Comparison of ENCODE assay signal across 19 cellular contexts in the genomic region with DNA sequence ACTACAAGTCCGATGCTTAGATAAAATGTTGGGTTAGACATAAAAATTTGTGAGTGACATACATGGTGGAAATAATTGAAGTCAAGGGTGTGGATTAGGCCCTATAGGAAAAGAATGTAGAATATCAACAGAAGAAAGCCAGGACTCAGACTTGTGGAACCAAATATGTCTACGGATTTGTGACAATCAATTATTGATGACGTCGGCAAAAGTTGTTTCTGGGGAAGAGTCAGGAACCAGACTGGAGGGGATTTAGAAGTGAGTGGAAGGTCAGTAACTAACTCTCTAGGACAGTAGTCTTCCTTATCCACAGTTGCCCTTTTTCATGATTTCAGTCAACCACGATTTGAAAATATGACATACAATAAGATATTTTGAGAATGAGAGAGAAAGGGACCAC.
A peak's percentile ranks its signal among the peaks of the same experiment; 100 is the strongest.
DNase-seq lines count a peak whose midpoint lies in the region; ATAC-seq, FAIRE-seq and TF ChIP-seq lines count a peak whose summit lies in the region.
"Had no signal": no experiment of that assay in that cellular context is flagged by ENCODE, and none has a peak within 500 bp of the region (broad histone marks: within the 10 kb centered on the region; RNA-seq: fewer than 3 reads in every experiment).

No MANE protein-coding gene starts in this region.

- POLR2A ChIA-PET in HepG2 (lab: Yijun Ruan, JAX) = no interaction called here
- POLR2A ChIA-PET in H1 (lab: Charles Lee; ENCODE audit: partially characterized antibody) = no interaction called here

- TF ChIP-seq EP300 in HepG2 (IDR thresholded peaks at IDR 0.05; ENCODE audit: low read depth in 2 of 2, low read length in 2 of 2) (no peak), HepG2 (CRISPR knock-in tag; IDR thresholded peaks at IDR 0.05; ENCODE audit: borderline replicate concordance) (no peak), H1 (IDR thresholded peaks at IDR 0.05; ENCODE audit: borderline replicate concordance in 1 of 2, low read depth in 2 of 2, low read length in 2 of 2) (no peak)

- H3K36me3 ChIP-seq in HepG2 (replicated peaks in 1 of 2; ENCODE audit: control insufficient read depth in 1 of 2, insufficient read depth in 2 of 2, low read length in 2 of 2) = no peaks in the 10 kb centered on the region
- H3K36me3 ChIP-seq in right lobe of liver = no peaks in the 10 kb centered on the region
- no peaks in the 10 kb centered on the region for H3K36me3 ChIP-seq in astrocyte (ENCODE audit: insufficient read depth, low read length)
- no peaks in the 10 kb centered on the region for H3K36me3 ChIP-seq in H1 (ENCODE audit: control insufficient read depth in 2 of 4, insufficient read depth in 4 of 4, low read length in 3 of 4)

- H3K9me3 ChIP-seq in HepG2 (ENCODE audit: low read length) = no peaks in the 10 kb centered on the region
- H3K9me3 ChIP-seq in right lobe of liver = no peaks in the 10 kb centered on the region
- H3K9me3 ChIP-seq in astrocyte (ENCODE audit: insufficient read depth, low read depth, low read length) = no peaks in the 10 kb centered on the region
- no peaks in the 10 kb centered on the region for H3K9me3 ChIP-seq in H1 (ENCODE audit: insufficient read depth in 2 of 2, low read depth in 1 of 2, low read length in 1 of 2)

- H3K18ac ChIP-seq in H1 (ENCODE audit: extremely low read depth, low read length) = no peak overlapping the region

- H3K23me2 ChIP-seq in H1 (ENCODE audit: low read depth, low read length) = no peaks in the 10 kb centered on the region

- no peak overlapping the region for H4K91ac ChIP-seq in H1 (replicated peaks; ENCODE audit: insufficient read length, low read length)

- no peak for FAIRE-seq in HepG2 (lab: Jason Lieb, UNC)
- no peak for FAIRE-seq in astrocyte (lab: Jason Lieb, UNC)
- no peak for FAIRE-seq in H1 (lab: Jason Lieb, UNC)
- FAIRE-seq: GM12891 had no signal

- H3K4me2 ChIP-seq in HepG2 (ENCODE audit: low read depth, low read length) (no peak overlapping the region), astrocyte (ENCODE audit: low read length) (no peak overlapping the region), H1 (ENCODE audit: insufficient read depth in 1 of 2, low read depth in 2 of 2, low read length in 2 of 2) (no peak overlapping the region)

- no peak overlapping the region for H2BK12ac ChIP-seq in H1 (ENCODE audit: low read depth, low read length)

- no peak overlapping the region for H3K23ac ChIP-seq in H1 (ENCODE audit: insufficient read length)

- H4K8ac ChIP-seq in H1 (ENCODE audit: extremely low read depth, insufficient read depth, low read length) = no peak overlapping the region

- H3K4me1 ChIP-seq in HepG2 (ENCODE audit: insufficient read depth, low read length) = no peaks in the 10 kb centered on the region
- no peaks in the 10 kb centered on the region for H3K4me1 ChIP-seq in right lobe of liver
- H3K4me1 ChIP-seq in astrocyte (ENCODE audit: insufficient read depth, low read length) = peaks cover 16% of the 10 kb centered on the region
- H3K4me1 ChIP-seq in H1 (replicated peaks in 1 of 4; ENCODE audit: control insufficient read depth in 3 of 4, insufficient read depth in 4 of 4, low read length in 3 of 4) = no peaks in the 10 kb centered on the region

- H3K27me3 ChIP-seq in HepG2 (ENCODE audit: control insufficient read depth in 1 of 2, insufficient read depth in 2 of 2, low read length in 2 of 2) = no peaks in the 10 kb centered on the region
- H3K27me3 ChIP-seq in right lobe of liver = no peaks in the 10 kb centered on the region
- H3K27me3 ChIP-seq in astrocyte (ENCODE audit: insufficient read depth, low read length) = no peaks in the 10 kb centered on the region
- peaks cover 0 to 2% (median 0%) of the 10 kb centered on the region in 4 experiments; a peak in 1 of 7 replicates for H3K27me3 ChIP-seq in H1 (replicated peaks in 1 of 4; ENCODE audit: control insufficient read depth in 3 of 4, extremely low read depth in 1 of 4, insufficient read depth in 3 of 4, low read length in 3 of 4)

- H3K4me3 ChIP-seq in HepG2 (replicated peaks in 1 of 3; ENCODE audit: insufficient read depth in 1 of 3, low read depth in 2 of 3, low read length in 3 of 3) = no peak overlapping the region
- no peak overlapping the region for H3K4me3 ChIP-seq in right lobe of liver
- H3K4me3 ChIP-seq in astrocyte (ENCODE audit: insufficient read depth, low read depth, low read length) = no peak overlapping the region
- no peak overlapping the region for H3K4me3 ChIP-seq in H1 (ENCODE audit: extremely low read depth in 1 of 4, insufficient read depth in 2 of 4, low read depth in 3 of 4, low read length in 4 of 4)
- H3K4me3 ChIP-seq: GM23248 had no signal

- H3K4me1 Mint-ChIP-seq in astrocyte (ENCODE audit: low read depth, unreplicated experiment) = peaks cover 16% of the 10 kb centered on the region
- H3K4me1 Mint-ChIP-seq: H9 had no signal

- CTCF ChIA-PET in HepG2 (lab: Yijun Ruan, JAX; ENCODE audit: low intra/inter-chr PET ratio, low total read pairs) = no interaction called here
- CTCF ChIA-PET in H1 (lab: Charles Lee; ENCODE audit: partially characterized antibody) = interaction anchor here (0.7 kb wide), 1 partner anchor 18 kb away, joined by 6 read pairs; no protein-coding TSS in a partner anchor

- intact Hi-C loops in HepG2 (cut with micrococcal nuclease; ENCODE audit: unreplicated experiment) (no loop called here), right lobe of liver (cut with DNase I) (no loop called here)

- no peak overlapping the region for H3K56ac ChIP-seq in H1 (replicated peaks; ENCODE audit: insufficient read length, low read depth, low read length)

- no peak for TF ChIP-seq POLR2A in HepG2 (IDR thresholded peaks at IDR 0.05; ENCODE audit: insufficient read depth in 1 of 2, low read depth in 2 of 2, low read length in 2 of 2)
- TF ChIP-seq POLR2A in right lobe of liver (IDR thresholded peaks at IDR 0.05) = no peak
- TF ChIP-seq POLR2A in H1 (IDR thresholded peaks at IDR 0.05; ENCODE audit: control extremely low read depth in 1 of 2, low read depth in 2 of 2, low read length in 2 of 2) = no peak

- H2BK120ac ChIP-seq in H1 (replicated peaks; ENCODE audit: low read depth, low read length) = no peak overlapping the region

- TF ChIP-seq RAD21 in HepG2 (CRISPR knock-in tag; IDR thresholded peaks at IDR 0.05) (no peak), H1 (IDR thresholded peaks at IDR 0.05 in 1 of 2, conservative IDR thresholded peaks at IDR 0.05 in 1 of 2; ENCODE audit: low read depth in 2 of 2, low read length in 2 of 2) (no peak)

- no peak overlapping the region for H2AK5ac ChIP-seq in H1 (ENCODE audit: low read depth, low read length)

- no peak overlapping the region for H3K9ac ChIP-seq in HepG2 (ENCODE audit: insufficient read depth, low read depth, low read length)
- no peak overlapping the region for H3K9ac ChIP-seq in astrocyte (ENCODE audit: low read length)
- H3K9ac ChIP-seq in H1 (replicated peaks in 1 of 4; ENCODE audit: extremely low read depth in 1 of 4, low read depth in 3 of 4, low read length in 3 of 4) = no peak overlapping the region
- H3K9ac ChIP-seq: GM23248 had no signal

- H3K79me2 ChIP-seq in HepG2 (ENCODE audit: insufficient read depth, low read length) (no peaks in the 10 kb centered on the region), astrocyte (ENCODE audit: insufficient read depth, low read length) (no peaks in the 10 kb centered on the region), H1 (ENCODE audit: control insufficient read depth in 1 of 2, insufficient read depth in 2 of 2, low read length in 2 of 2) (no peaks in the 10 kb centered on the region)

- H4K5ac ChIP-seq in H1 (ENCODE audit: insufficient read length, low read depth, low read length) = no peak overlapping the region

- H2BK5ac ChIP-seq in H1 (ENCODE audit: low read depth, low read length) = no peak overlapping the region

- H2BK15ac ChIP-seq in H1 (ENCODE audit: low read length) = no peak overlapping the region

- H3K4me3 Mint-ChIP-seq in astrocyte (ENCODE audit: unreplicated experiment) = no peak overlapping the region
- H3K4me3 Mint-ChIP-seq: H9 had no signal

- no peak overlapping the region for H2BK20ac ChIP-seq in H1 (ENCODE audit: low read length)

- TF ChIP-seq CTCF in HepG2 (CRISPR knock-in tag; IDR thresholded peaks at IDR 0.05) (no peak), right lobe of liver (IDR thresholded peaks at IDR 0.05) (no peak), astrocyte (IDR thresholded peaks at IDR 0.05; ENCODE audit: insufficient read depth, low read depth, low read length) (no peak), H1 (IDR thresholded peaks at IDR 0.05; ENCODE audit: control extremely low read depth in 1 of 3, insufficient read depth in 1 of 3, low read depth in 1 of 3, low read length in 3 of 3) (no peak)

- H3K27ac Mint-ChIP-seq in astrocyte (ENCODE audit: unreplicated experiment) = peak overlapping the region; percentile 1
- H3K27ac Mint-ChIP-seq: H9 had no signal

- no peak for DNase-seq in HepG2 (ENCODE audit: low spot score)
- DNase-seq in right lobe of liver = no peak
- DNase-seq in astrocyte (ENCODE audit: low read depth) = no peak
- no peak for DNase-seq in H1 (ENCODE audit: low read depth in 1 of 2, low spot score in 2 of 2)
- no peak for DNase-seq in NCI-H1930 (lab: John Stamatoyannopoulos, UW)
- no peak for DNase-seq in activated CD8-positive, alpha-beta memory T cell treated with anti-CD3 and anti-CD28 coated beads for 24 hours
- DNase-seq in NCI-H2171 (lab: John Stamatoyannopoulos, UW) = no peak
- DNase-seq: 8988T, C1 segment of cervical spinal cord, Calu3, COR-L47, DMS53, DMS79 treated with DMSO at 0.1 percent for 48 hours, GF-D8, GM23248, H9 had no signal

- WGBS in HepG2 (ENCODE audit: low lambda C conversion rate) = 71% methylated on average over 5 of the region's 5 CpGs
- 67% methylated on average over 3 of the region's 5 CpGs for WGBS in right lobe of liver (ENCODE audit: insufficient coverage, low coverage, low lambda C conversion rate, missing lambda C conversion rate)
- WGBS in H1 (ENCODE audit: extremely low coverage in 1 of 2, insufficient coverage in 1 of 2, insufficient read length in 1 of 2, insufficient replicate concordance in 2 of 2, low coverage in 1 of 2, low lambda C conversion rate in 2 of 2, missing lambda C conversion rate in 1 of 2), 2 experiments = 90% methylated on average over 5 of the region's 5 CpGs; no CpG with 5 or more reads in 1 of the 2 experiments

- H3K79me1 ChIP-seq in H1 (ENCODE audit: low read depth, low read length) = no peaks in the 10 kb centered on the region

- H3K9me3 Mint-ChIP-seq in astrocyte (ENCODE audit: unreplicated experiment) = peaks cover 2% of the 10 kb centered on the region
- H3K9me3 Mint-ChIP-seq: H9 had no signal

- H3K36me3 Mint-ChIP-seq in astrocyte (ENCODE audit: low read depth, unreplicated experiment) = no peaks in the 10 kb centered on the region
- H3K36me3 Mint-ChIP-seq: CD4-positive, alpha-beta memory T cell had no signal

- H3K4ac ChIP-seq in H1 (replicated peaks; ENCODE audit: insufficient read length, low read depth, low read length) = no peak overlapping the region

- in situ Hi-C loops in HepG2 (cut with HindIII; ENCODE audit: extremely low pct_ligation_motif_present, low pct_unique_long_range_greater_than_20kb) = no loop called here

- H2AFZ ChIP-seq in HepG2 (ENCODE audit: low read length) (no peak overlapping the region), astrocyte (ENCODE audit: low read depth, low read length) (no peak overlapping the region), H1 (ENCODE audit: low read length) (no peak overlapping the region)

- peaks cover 7% of the 10 kb centered on the region for H3K27me3 Mint-ChIP-seq in astrocyte (ENCODE audit: low read depth, unreplicated experiment)
- H3K27me3 Mint-ChIP-seq: CD4-positive, alpha-beta memory T cell had no signal

- H4K20me1 ChIP-seq in HepG2 (ENCODE audit: insufficient read depth, low read length) = no peaks in the 10 kb centered on the region
- H4K20me1 ChIP-seq in astrocyte (ENCODE audit: insufficient read depth, low read length) = no peaks in the 10 kb centered on the region
- no peaks in the 10 kb centered on the region for H4K20me1 ChIP-seq in H1 (replicated peaks in 1 of 2; ENCODE audit: control insufficient read depth in 1 of 2, insufficient read depth in 2 of 2, low read length in 2 of 2)

- BruUV-seq in HepG2 (replicated peaks; lab: Mats Ljungman, UMichigan) = no TSS peak

- no peak overlapping the region for H3K14ac ChIP-seq in H1 (ENCODE audit: insufficient read length)

- ATAC-seq in HepG2 (no peak), right lobe of liver (no peak)
- ATAC-seq: HCT116 had no signal

- H3K27ac ChIP-seq in HepG2 (ENCODE audit: extremely low read length, insufficient read depth, low read length) = no peak overlapping the region
- H3K27ac ChIP-seq in right lobe of liver = no peak overlapping the region
- no peak overlapping the region for H3K27ac ChIP-seq in astrocyte (ENCODE audit: low read depth, low read length)
- H3K27ac ChIP-seq in H1 (ENCODE audit: low read depth, low read length) = no peak overlapping the region
